ENCODE assay signal across 18 cellular contexts in genomic region chr1:13783551-13783950, GRCh38.
A peak's percentile ranks its signal among the peaks of the same experiment; 100 is the strongest.
DNase-seq lines count a peak whose midpoint lies in the region; ATAC-seq and TF ChIP-seq lines count a peak whose summit lies in the region.
"Had no signal": no experiment of that assay in that cellular context is flagged by ENCODE, and none has a peak within 500 bp of the region (broad histone marks: within the 10 kb centered on the region; RNA-seq: fewer than 3 reads in every experiment).

No MANE protein-coding gene starts in this region.

- peaks cover 50% of the 10 kb centered on the region for H3K36me3 Mint-ChIP-seq in HFFc6 (ENCODE audit: low read depth)
- peaks cover 32% of the 10 kb centered on the region for H3K36me3 Mint-ChIP-seq in mesothelial cell of epicardium
- peaks cover 9 to 60% (median 26%) of the 10 kb centered on the region in 3 donors for H3K36me3 Mint-ChIP-seq in immature natural killer cell

- H3K36me3 ChIP-seq in A673 (ENCODE audit: insufficient read depth, low read length, poor library complexity, severe bottlenecking), result peaks cover 36% of the 10 kb centered on the region
- H3K36me3 ChIP-seq in brain microvascular endothelial cell (replicated peaks), result peaks cover 12% of the 10 kb centered on the region

- TF ChIP-seq CTCF in A673 (conservative IDR thresholded peaks at IDR 0.05; ENCODE audit: low read depth, low read length) (no peak), HFFc6 (IDR thresholded peaks at IDR 0.05) (no peak), brain microvascular endothelial cell (IDR thresholded peaks at IDR 0.05; ENCODE audit: low read depth, low read length, missing control alignments) (no peak), mesothelial cell of epicardium (IDR thresholded peaks at IDR 0.05; ENCODE audit: unreplicated experiment) (no peak), GM10248 (IDR thresholded peaks at IDR 0.05; ENCODE audit: control extremely low read depth, extremely low read depth, low read depth, missing control alignments) (no peak)

- no peaks in the 10 kb centered on the region for H3K9me3 ChIP-seq in A673 (ENCODE audit: low read depth, low read length, poor library complexity, severe bottlenecking)

- H3K4me3 ChIP-seq in A673 (ENCODE audit: low read depth, low read length, poor library complexity, severe bottlenecking) (no peak overlapping the region), brain microvascular endothelial cell (ENCODE audit: low read depth, low read length) (no peak overlapping the region)

- no peak overlapping the region for H3K4me3 Mint-ChIP-seq in HFFc6
- H3K4me3 Mint-ChIP-seq in mesothelial cell of epicardium, result no peak overlapping the region
- no peak overlapping the region for H3K4me3 Mint-ChIP-seq in immature natural killer cell
- H3K4me3 Mint-ChIP-seq: activated CD4-positive, alpha-beta memory T cell treated with anti-CD3 and anti-CD28 coated beads for 36 hours; CD8-positive, alpha-beta memory T cell; H9; stimulated activated naive CD8-positive, alpha-beta T cell treated with anti-CD3 and anti-CD28 coated beads, Interleukin-15, amount 100 ng/mL, for 72 hours had no signal

- H3K9me3 Mint-ChIP-seq in HFFc6 (no peaks in the 10 kb centered on the region), mesothelial cell of epicardium (no peaks in the 10 kb centered on the region), immature natural killer cell (no peaks in the 10 kb centered on the region)
- H3K9me3 Mint-ChIP-seq: activated CD4-positive, alpha-beta memory T cell treated with anti-CD3 and anti-CD28 coated beads for 36 hours; CD8-positive, alpha-beta memory T cell; H9; stimulated activated naive CD8-positive, alpha-beta T cell treated with anti-CD3 and anti-CD28 coated beads, Interleukin-15, amount 100 ng/mL, for 72 hours had no signal

- H3K27me3 Mint-ChIP-seq in HFFc6 (ENCODE audit: insufficient read depth) (peaks cover 3% of the 10 kb centered on the region; the same call in 1 of the 2 replicates), mesothelial cell of epicardium (ENCODE audit: low read depth) (no peaks in the 10 kb centered on the region), immature natural killer cell (ENCODE audit: low read depth in 3 of 3) (peaks cover 0 to 9% (median 2%) of the 10 kb centered on the region in 3 donors)
- H3K27me3 Mint-ChIP-seq: activated CD4-positive, alpha-beta memory T cell treated with anti-CD3 and anti-CD28 coated beads for 36 hours; CD8-positive, alpha-beta memory T cell; stimulated activated naive CD8-positive, alpha-beta T cell treated with anti-CD3 and anti-CD28 coated beads, Interleukin-15, amount 100 ng/mL, for 72 hours had no signal

- H3K4me1 Mint-ChIP-seq in HFFc6 (ENCODE audit: low read depth) (peaks cover 78% of the 10 kb centered on the region), mesothelial cell of epicardium (peaks cover 32% of the 10 kb centered on the region), immature natural killer cell (peaks cover 27 to 46% of the 10 kb centered on the region in 2 donors)

- intact Hi-C loops in A673 (cut with micrococcal nuclease; ENCODE audit: unreplicated experiment), result no loop called here

- H3K27ac Mint-ChIP-seq in HFFc6 (peak overlapping the region; percentile 27), mesothelial cell of epicardium (peak overlapping the region; percentile 57), immature natural killer cell (peak overlapping the region in 1 of 6 donors; percentile 58)
- H3K27ac Mint-ChIP-seq: activated CD4-positive, alpha-beta memory T cell treated with anti-CD3 and anti-CD28 coated beads for 36 hours had no signal

- POLR2A ChIA-PET in A673 (lab: Charles Lee; ENCODE audit: low non-redundant PET), result no interaction called here
- POLR2A ChIA-PET in GM10248 (lab: Yijun Ruan, JAX), result no interaction called here

- in situ Hi-C loops in brain microvascular endothelial cell (cut with HindIII; ENCODE audit: low pct_ligation_motif_present, low sequenced_read_pairs), result no loop called here

- no peak for ATAC-seq in GM21423 (IDR thresholded peaks at IDR 0.05; ENCODE audit: unreplicated experiment)
- ATAC-seq: stimulated activated naive CD8-positive, alpha-beta T cell treated with anti-CD3 and anti-CD28 coated beads, Interleukin-15, amount 100 ng/mL, for 72 hours had no signal

- CTCF ChIA-PET in A673 (lab: Charles Lee) (no interaction called here), GM10248 (lab: Yijun Ruan, JAX) (interaction anchor here (1.8 kb wide), 1 partner anchor 118 kb away, joined by 7 read pairs; no protein-coding TSS in a partner anchor)

- BruUV-seq in A673 (replicated peaks; lab: Mats Ljungman, UMichigan), result no TSS peak

- H3K27me3 ChIP-seq in A673 (replicated peaks; ENCODE audit: insufficient read depth, low read depth, low read length, poor library complexity), result no peaks in the 10 kb centered on the region
- H3K27me3 ChIP-seq in brain microvascular endothelial cell (replicated peaks), result no peaks in the 10 kb centered on the region

- peak; percentile 53 for DNase-seq in A673 (ENCODE audit: low spot score)
- peak; percentile 9 for DNase-seq in HFFc6
- peak; percentile 9 for DNase-seq in brain microvascular endothelial cell
- DNase-seq in mesothelial cell of epicardium (ENCODE audit: low spot score in 2 of 2, unreplicated experiment in 2 of 2), result no peak
- DNase-seq in HPDE6-E6E7 (ENCODE audit: extremely low spot score), result no peak
- DNase-seq in GM10248 (ENCODE audit: extremely low spot score), result no peak
- no peak for DNase-seq in immature natural killer cell
- DNase-seq: activated CD4-positive, alpha-beta memory T cell treated with anti-CD3 and anti-CD28 coated beads for 36 hours; CD8-positive, alpha-beta memory T cell; DMS79 treated with DMSO at 0.1 percent for 48 hours; H9; KG1; NCI-H1092; NCI-H2081; stimulated activated CD4-positive, alpha-beta T cell treated with anti-CD3 and anti-CD28 coated beads, Interleukin-2, amount 100 ng/mL, for 24 hours; stimulated activated naive CD8-positive, alpha-beta T cell treated with anti-CD3 and anti-CD28 coated beads, Interleukin-15, amount 100 ng/mL, for 72 hours had no signal

- no peaks in the 10 kb centered on the region for H3K4me1 ChIP-seq in A673 (ENCODE audit: insufficient read depth, low read length, poor library complexity, severe bottlenecking)

- no peak overlapping the region for H3K27ac ChIP-seq in A673 (ENCODE audit: low read depth, low read length, poor library complexity, severe bottlenecking)
- peak overlapping the region; percentile 1 for H3K27ac ChIP-seq in brain microvascular endothelial cell
- H3K27ac ChIP-seq: HL-60 had no signal

Comparison
In these comparisons a context has a peak if more than half of its experiments do, and no peak if none do; other contexts are left out.
1. DNase-seq: peak in A673 (single experiment), HFFc6 (single experiment) and brain microvascular endothelial cell (single experiment); none in mesothelial cell of epicardium (0 of 2), HPDE6-E6E7 (single experiment), GM10248 (single experiment) and immature natural killer cell (0 of 3).